Comparison of ENCODE assay signal across 9 cellular contexts in genomic region chr13:25365720-25366235, GRCh38. TPM values are rescaled to one million over a fixed set of nuclear protein-coding genes. Genes with fewer than 3 reads are reported as not detected.
"Had no signal": no experiment of that assay in that cellular context is flagged by ENCODE, and none has a peak within 500 bp of the region (broad histone marks: within the 10 kb centered on the region; RNA-seq: fewer than 3 reads in every experiment).

No MANE protein-coding gene starts in this region.

- ATAC-seq: HepG2, K562 had no signal

- H3K9ac ChIP-seq: KMS-11 had no signal

- H3K27ac Mint-ChIP-seq: IgD-negative memory B cell had no signal

- H3K4me2 ChIP-seq: KMS-11 had no signal

- H3K4me3 ChIP-seq: K562 had no signal

- H3K4me3 Mint-ChIP-seq: IgD-negative memory B cell had no signal

- H3K27ac ChIP-seq: HL-60, KMS-11 had no signal

- DNase-seq: IMR-90, KBM-7, KG1 had no signal

RNA-seq across cellular contexts. Expression of gene ATP8A2, which starts 6.0 kb away (rescaled TPM):
- total RNA-seq: HT-29 had no signal
- polyA plus RNA-seq: HepG2 had no signal
